In the genomic region with DNA sequence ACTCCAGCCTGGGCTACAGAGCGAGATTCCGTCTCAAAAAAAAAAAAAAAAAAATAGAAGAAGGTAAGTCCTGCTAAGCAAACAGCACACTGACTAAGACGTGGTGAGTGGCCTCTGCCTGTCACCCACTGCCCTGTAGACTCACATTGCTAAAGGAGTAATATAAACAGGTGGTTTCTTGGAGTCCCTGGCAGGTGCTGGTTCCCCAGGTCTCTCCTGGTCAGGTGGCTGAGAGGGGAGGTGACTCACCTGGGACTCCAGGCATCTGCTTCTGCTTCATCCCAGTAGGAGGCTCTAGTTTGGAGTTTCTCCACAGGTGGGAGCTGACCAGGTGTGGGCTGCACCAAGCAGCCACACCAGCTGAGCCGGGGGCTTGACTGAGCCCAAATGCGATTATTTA, we compare ENCODE assay signal across 17 cellular contexts. TPM values are rescaled to one million over a fixed set of nuclear protein-coding genes. Genes with fewer than 3 reads are reported as not detected.
"Had no signal": no experiment of that assay in that cellular context is flagged by ENCODE, and none has a peak within 500 bp of the region (broad histone marks: within the 10 kb centered on the region; RNA-seq: fewer than 3 reads in every experiment).

A gene with protein sequence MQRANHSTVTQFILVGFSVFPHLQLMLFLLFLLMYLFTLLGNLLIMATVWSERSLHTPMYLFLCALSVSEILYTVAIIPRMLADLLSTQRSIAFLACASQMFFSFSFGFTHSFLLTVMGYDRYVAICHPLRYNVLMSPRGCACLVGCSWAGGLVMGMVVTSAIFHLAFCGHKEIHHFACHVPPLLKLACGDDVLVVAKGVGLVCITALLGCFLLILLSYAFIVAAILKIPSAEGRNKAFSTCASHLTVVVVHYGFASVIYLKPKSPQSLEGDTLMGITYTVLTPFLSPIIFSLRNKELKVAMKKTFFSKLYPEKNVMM (minus strand): TSS at position 359 of the 400 bp plus-strand sequence. CDS start 7,627 bp downstream, outside the sequence.

- DNase-seq: activated CD4-positive, alpha-beta T cell treated with anti-CD3 and anti-CD28 coated beads, Interleukin-2, amount 10 ng/mL, durations not matched to agents 24 days and 14 days; activated naive CD4-positive, alpha-beta T cell treated with Interleukin-2 at 50 U/mL for 16 hours; activated naive CD8-positive, alpha-beta T cell treated with anti-CD3 and anti-CD28 coated beads, Interleukin-2, amount 50 U/mL, for 24 hours; caudate nucleus; colonic mucosa; kidney; midbrain; naive B cell; right cardiac atrium; T-helper 17 cell; tibial artery had no signal

- H3K4me3 ChIP-seq: colonic mucosa, smooth muscle cell, tibial artery had no signal

- H3K27ac ChIP-seq: colonic mucosa, tibial artery had no signal

- H3K27me3 ChIP-seq: colonic mucosa had no signal

- H3K36me3 ChIP-seq: colonic mucosa, tibial artery had no signal

- H3K9me3 ChIP-seq: colonic mucosa, tibial artery had no signal

- ATAC-seq: activated naive CD8-positive, alpha-beta T cell treated with anti-CD3 and anti-CD28 coated beads, Interleukin-2, amount 50 U/mL, for 24 hours; right cardiac atrium; stimulated activated memory B cell treated with anti-CD40 and anti-IgM and Interleukin-4, amounts not matched to agents 10 μg/mL and 1 μg/mL and 100 μg/mL, for 72 hours; T-helper 17 cell; WTC11 had no signal

- H3K4me1 ChIP-seq: colonic mucosa, tibial artery had no signal

RNA-seq across cellular contexts. Expression of the gene that starts here (rescaled TPM):
- total RNA-seq: activated T-helper 1 cell treated with anti-CD3 and anti-CD28 coated beads, Interleukin-12 subunit alpha, Interleukin-12 subunit beta, Interleukin-2, Interleukin-4 antibody, amounts not matched to agents 30 ng/mL and 10 ng/mL and 1 ng/mL, durations not matched to agents 14 hours and 24 hours and 36 hours; astrocyte; colonic mucosa; fibroblast of lung; right cardiac atrium; smooth muscle cell; WTC11 had no signal
